Comparison of ENCODE assay signal across 1 cellular context in genomic region chr12:92928962-92929915, GRCh38.
TF ChIP-seq lines count a peak whose summit lies in the region.

EEA1 (minus strand) TSS chr12:92929295; CDS start chr12:92929066, 229 bp downstream.

TF ChIP-seq in K562, 482 proteins besides CTCF, POLR2A, EP300 and RAD21 (continued from another document and continues in another):
- no peak for TF ChIP-seq ATF3 (IDR thresholded peaks at IDR 0.05)
- TF ChIP-seq ATF3 (CRISPR knock-in tag; conservative IDR thresholded peaks at IDR 0.05) = no peak
- TF ChIP-seq FOS (IDR thresholded peaks at IDR 0.05; ENCODE audit: extremely low read depth, insufficient read length) = peak; percentile 71
- no peak for TF ChIP-seq CEBPZ (IDR thresholded peaks at IDR 0.05; ENCODE audit: borderline replicate concordance, low read depth, low read length)
- TF ChIP-seq ZKSCAN8 (CRISPR knock-in tag; IDR thresholded peaks at IDR 0.05) = no peak
- TF ChIP-seq, protein P1, sequence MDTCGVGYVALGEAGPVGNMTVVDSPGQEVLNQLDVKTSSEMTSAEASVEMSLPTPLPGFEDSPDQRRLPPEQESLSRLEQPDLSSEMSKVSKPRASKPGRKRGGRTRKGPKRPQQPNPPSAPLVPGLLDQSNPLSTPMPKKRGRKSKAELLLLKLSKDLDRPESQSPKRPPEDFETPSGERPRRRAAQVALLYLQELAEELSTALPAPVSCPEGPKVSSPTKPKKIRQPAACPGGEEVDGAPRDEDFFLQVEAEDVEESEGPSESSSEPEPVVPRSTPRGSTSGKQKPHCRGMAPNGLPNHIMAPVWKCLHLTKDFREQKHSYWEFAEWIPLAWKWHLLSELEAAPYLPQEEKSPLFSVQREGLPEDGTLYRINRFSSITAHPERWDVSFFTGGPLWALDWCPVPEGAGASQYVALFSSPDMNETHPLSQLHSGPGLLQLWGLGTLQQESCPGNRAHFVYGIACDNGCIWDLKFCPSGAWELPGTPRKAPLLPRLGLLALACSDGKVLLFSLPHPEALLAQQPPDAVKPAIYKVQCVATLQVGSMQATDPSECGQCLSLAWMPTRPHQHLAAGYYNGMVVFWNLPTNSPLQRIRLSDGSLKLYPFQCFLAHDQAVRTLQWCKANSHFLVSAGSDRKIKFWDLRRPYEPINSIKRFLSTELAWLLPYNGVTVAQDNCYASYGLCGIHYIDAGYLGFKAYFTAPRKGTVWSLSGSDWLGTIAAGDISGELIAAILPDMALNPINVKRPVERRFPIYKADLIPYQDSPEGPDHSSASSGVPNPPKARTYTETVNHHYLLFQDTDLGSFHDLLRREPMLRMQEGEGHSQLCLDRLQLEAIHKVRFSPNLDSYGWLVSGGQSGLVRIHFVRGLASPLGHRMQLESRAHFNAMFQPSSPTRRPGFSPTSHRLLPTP (IDR thresholded peaks at IDR 0.05; ENCODE audit: borderline replicate concordance, extremely low read depth, insufficient read length) = no peak
- TF ChIP-seq XRCC4 (IDR thresholded peaks at IDR 0.05; ENCODE audit: extremely low read depth, insufficient read depth, insufficient read length) = no peak
- peak; percentile 84 for TF ChIP-seq MEIS2 (IDR thresholded peaks at IDR 0.05; ENCODE audit: partially characterized antibody)
- peak; percentile 20; the same call in 1 of the 2 replicates for TF ChIP-seq KLF6 (CRISPR knock-in tag; IDR thresholded peaks at IDR 0.05; ENCODE audit: borderline replicate concordance)
- no peak for TF ChIP-seq NELFE (IDR thresholded peaks at IDR 0.05; ENCODE audit: insufficient read depth, insufficient read length)
- TF ChIP-seq GATA2 (CRISPR knock-in tag; IDR thresholded peaks at IDR 0.05) = no peak
- TF ChIP-seq EZH2 (IDR thresholded peaks at IDR 0.05; ENCODE audit: borderline replicate concordance, low read depth, low read length) = no peak
- no peak for TF ChIP-seq HDAC3 (IDR thresholded peaks at IDR 0.05; ENCODE audit: borderline replicate concordance, partially characterized antibody)
- peak; percentile 81 for TF ChIP-seq POLR2B (IDR thresholded peaks at IDR 0.05; ENCODE audit: low read depth, partially characterized antibody)
- peak in 1 of 2 experiments; percentile 97; a peak in 2 of 3 replicates for TF ChIP-seq CBX3 (IDR thresholded peaks at IDR 0.05; ENCODE audit: borderline replicate concordance in 1 of 2, low read length in 2 of 2)
- no peak for TF ChIP-seq SMARCA5 (IDR thresholded peaks at IDR 0.05)
- peak; percentile 87 for TF ChIP-seq PBX2 (CRISPR knock-in tag; IDR thresholded peaks at IDR 0.05; ENCODE audit: low read depth)
- peak; percentile 79 for TF ChIP-seq PBX2 (tag; conservative IDR thresholded peaks at IDR 0.05; ENCODE audit: low read depth)
- TF ChIP-seq CREB3 (tag; conservative IDR thresholded peaks at IDR 0.05; ENCODE audit: low read depth) = peak; percentile 64; the same call in 1 of the 2 replicates
- TF ChIP-seq, protein P2, sequence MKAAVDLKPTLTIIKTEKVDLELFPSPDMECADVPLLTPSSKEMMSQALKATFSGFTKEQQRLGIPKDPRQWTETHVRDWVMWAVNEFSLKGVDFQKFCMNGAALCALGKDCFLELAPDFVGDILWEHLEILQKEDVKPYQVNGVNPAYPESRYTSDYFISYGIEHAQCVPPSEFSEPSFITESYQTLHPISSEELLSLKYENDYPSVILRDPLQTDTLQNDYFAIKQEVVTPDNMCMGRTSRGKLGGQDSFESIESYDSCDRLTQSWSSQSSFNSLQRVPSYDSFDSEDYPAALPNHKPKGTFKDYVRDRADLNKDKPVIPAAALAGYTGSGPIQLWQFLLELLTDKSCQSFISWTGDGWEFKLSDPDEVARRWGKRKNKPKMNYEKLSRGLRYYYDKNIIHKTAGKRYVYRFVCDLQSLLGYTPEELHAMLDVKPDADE (conservative IDR thresholded peaks at IDR 0.05; ENCODE audit: control insufficient read depth, low read depth, low read length) = peak; percentile 83
- TF ChIP-seq, protein P3, sequence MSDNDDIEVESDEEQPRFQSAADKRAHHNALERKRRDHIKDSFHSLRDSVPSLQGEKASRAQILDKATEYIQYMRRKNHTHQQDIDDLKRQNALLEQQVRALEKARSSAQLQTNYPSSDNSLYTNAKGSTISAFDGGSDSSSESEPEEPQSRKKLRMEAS (CRISPR knock-in tag; IDR thresholded peaks at IDR 0.05) = peak; percentile 100
- no peak for TF ChIP-seq TAL1 (IDR thresholded peaks at IDR 0.05)
- no peak for TF ChIP-seq ZC3H8 (IDR thresholded peaks at IDR 0.05)
- TF ChIP-seq, protein P4, sequence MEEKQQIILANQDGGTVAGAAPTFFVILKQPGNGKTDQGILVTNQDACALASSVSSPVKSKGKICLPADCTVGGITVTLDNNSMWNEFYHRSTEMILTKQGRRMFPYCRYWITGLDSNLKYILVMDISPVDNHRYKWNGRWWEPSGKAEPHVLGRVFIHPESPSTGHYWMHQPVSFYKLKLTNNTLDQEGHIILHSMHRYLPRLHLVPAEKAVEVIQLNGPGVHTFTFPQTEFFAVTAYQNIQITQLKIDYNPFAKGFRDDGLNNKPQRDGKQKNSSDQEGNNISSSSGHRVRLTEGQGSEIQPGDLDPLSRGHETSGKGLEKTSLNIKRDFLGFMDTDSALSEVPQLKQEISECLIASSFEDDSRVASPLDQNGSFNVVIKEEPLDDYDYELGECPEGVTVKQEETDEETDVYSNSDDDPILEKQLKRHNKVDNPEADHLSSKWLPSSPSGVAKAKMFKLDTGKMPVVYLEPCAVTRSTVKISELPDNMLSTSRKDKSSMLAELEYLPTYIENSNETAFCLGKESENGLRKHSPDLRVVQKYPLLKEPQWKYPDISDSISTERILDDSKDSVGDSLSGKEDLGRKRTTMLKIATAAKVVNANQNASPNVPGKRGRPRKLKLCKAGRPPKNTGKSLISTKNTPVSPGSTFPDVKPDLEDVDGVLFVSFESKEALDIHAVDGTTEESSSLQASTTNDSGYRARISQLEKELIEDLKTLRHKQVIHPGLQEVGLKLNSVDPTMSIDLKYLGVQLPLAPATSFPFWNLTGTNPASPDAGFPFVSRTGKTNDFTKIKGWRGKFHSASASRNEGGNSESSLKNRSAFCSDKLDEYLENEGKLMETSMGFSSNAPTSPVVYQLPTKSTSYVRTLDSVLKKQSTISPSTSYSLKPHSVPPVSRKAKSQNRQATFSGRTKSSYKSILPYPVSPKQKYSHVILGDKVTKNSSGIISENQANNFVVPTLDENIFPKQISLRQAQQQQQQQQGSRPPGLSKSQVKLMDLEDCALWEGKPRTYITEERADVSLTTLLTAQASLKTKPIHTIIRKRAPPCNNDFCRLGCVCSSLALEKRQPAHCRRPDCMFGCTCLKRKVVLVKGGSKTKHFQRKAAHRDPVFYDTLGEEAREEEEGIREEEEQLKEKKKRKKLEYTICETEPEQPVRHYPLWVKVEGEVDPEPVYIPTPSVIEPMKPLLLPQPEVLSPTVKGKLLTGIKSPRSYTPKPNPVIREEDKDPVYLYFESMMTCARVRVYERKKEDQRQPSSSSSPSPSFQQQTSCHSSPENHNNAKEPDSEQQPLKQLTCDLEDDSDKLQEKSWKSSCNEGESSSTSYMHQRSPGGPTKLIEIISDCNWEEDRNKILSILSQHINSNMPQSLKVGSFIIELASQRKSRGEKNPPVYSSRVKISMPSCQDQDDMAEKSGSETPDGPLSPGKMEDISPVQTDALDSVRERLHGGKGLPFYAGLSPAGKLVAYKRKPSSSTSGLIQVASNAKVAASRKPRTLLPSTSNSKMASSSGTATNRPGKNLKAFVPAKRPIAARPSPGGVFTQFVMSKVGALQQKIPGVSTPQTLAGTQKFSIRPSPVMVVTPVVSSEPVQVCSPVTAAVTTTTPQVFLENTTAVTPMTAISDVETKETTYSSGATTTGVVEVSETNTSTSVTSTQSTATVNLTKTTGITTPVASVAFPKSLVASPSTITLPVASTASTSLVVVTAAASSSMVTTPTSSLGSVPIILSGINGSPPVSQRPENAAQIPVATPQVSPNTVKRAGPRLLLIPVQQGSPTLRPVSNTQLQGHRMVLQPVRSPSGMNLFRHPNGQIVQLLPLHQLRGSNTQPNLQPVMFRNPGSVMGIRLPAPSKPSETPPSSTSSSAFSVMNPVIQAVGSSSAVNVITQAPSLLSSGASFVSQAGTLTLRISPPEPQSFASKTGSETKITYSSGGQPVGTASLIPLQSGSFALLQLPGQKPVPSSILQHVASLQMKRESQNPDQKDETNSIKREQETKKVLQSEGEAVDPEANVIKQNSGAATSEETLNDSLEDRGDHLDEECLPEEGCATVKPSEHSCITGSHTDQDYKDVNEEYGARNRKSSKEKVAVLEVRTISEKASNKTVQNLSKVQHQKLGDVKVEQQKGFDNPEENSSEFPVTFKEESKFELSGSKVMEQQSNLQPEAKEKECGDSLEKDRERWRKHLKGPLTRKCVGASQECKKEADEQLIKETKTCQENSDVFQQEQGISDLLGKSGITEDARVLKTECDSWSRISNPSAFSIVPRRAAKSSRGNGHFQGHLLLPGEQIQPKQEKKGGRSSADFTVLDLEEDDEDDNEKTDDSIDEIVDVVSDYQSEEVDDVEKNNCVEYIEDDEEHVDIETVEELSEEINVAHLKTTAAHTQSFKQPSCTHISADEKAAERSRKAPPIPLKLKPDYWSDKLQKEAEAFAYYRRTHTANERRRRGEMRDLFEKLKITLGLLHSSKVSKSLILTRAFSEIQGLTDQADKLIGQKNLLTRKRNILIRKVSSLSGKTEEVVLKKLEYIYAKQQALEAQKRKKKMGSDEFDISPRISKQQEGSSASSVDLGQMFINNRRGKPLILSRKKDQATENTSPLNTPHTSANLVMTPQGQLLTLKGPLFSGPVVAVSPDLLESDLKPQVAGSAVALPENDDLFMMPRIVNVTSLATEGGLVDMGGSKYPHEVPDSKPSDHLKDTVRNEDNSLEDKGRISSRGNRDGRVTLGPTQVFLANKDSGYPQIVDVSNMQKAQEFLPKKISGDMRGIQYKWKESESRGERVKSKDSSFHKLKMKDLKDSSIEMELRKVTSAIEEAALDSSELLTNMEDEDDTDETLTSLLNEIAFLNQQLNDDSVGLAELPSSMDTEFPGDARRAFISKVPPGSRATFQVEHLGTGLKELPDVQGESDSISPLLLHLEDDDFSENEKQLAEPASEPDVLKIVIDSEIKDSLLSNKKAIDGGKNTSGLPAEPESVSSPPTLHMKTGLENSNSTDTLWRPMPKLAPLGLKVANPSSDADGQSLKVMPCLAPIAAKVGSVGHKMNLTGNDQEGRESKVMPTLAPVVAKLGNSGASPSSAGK (IDR thresholded peaks at IDR 0.05) = peak; percentile 99
- no peak for TF ChIP-seq ZSCAN29 (IDR thresholded peaks at IDR 0.05)
- TF ChIP-seq MXI1 (IDR thresholded peaks at IDR 0.05; ENCODE audit: low read depth, low read length) = no peak
- TF ChIP-seq SRSF7 (optimal IDR thresholded peaks at IDR 0.05; ENCODE audit: low read depth, low read length) = no peak
